16 cellular contexts compared by ENCODE assay signal in genomic region chr4:102789317-102789717, GRCh38. TPM values are rescaled to one million over a fixed set of nuclear protein-coding genes. Genes with fewer than 3 reads are reported as not detected.
A peak's percentile ranks its signal among the peaks of the same experiment; 100 is the strongest.
DNase-seq lines count a peak whose midpoint lies in the region; ATAC-seq and TF ChIP-seq lines count a peak whose summit lies in the region.
"Had no signal": no experiment of that assay in that cellular context is flagged by ENCODE, and none has a peak within 500 bp of the region (broad histone marks: within the 10 kb centered on the region; RNA-seq: fewer than 3 reads in every experiment).

No MANE protein-coding gene starts in this region.

- peaks cover 8% of the 10 kb centered on the region; the same call in 1 of the 2 replicates for H3K36me3 ChIP-seq in PC-9 (ENCODE audit: low read depth)
- H3K36me3 ChIP-seq: suprapubic skin had no signal

- peaks cover 19% of the 10 kb centered on the region for H3K36me3 Mint-ChIP-seq in activated T-cell treated with anti-CD3 and anti-CD28 coated beads, Interleukin-2, amount 50 U/mL, for 4 hours (ENCODE audit: insufficient read depth)

- no peaks in the 10 kb centered on the region for H3K27me3 Mint-ChIP-seq in activated T-cell treated with anti-CD3 and anti-CD28 coated beads, Interleukin-2, amount 50 U/mL, for 4 hours (ENCODE audit: low read depth)
- H3K27me3 Mint-ChIP-seq: CD4-positive, alpha-beta T cell; memory B cell had no signal

- no peaks in the 10 kb centered on the region for H3K4me1 ChIP-seq in PC-9 (replicated peaks; ENCODE audit: insufficient read depth)
- H3K4me1 ChIP-seq: gastroesophageal sphincter, spleen, suprapubic skin had no signal

- peaks cover 32% of the 10 kb centered on the region for H3K4me1 Mint-ChIP-seq in activated T-cell treated with anti-CD3 and anti-CD28 coated beads, Interleukin-2, amount 50 U/mL, for 4 hours (ENCODE audit: low read depth)

- CTCF ChIA-PET in PC-9 (lab: Charles Lee) = no interaction called here

- no peaks in the 10 kb centered on the region for H3K27me3 ChIP-seq in PC-9 (ENCODE audit: insufficient read depth, low read depth)
- H3K27me3 ChIP-seq: gastroesophageal sphincter, spleen, suprapubic skin had no signal

- H2AFZ ChIP-seq in PC-9 = no peak overlapping the region

- H3K9me3 Mint-ChIP-seq in activated T-cell treated with anti-CD3 and anti-CD28 coated beads, Interleukin-2, amount 50 U/mL, for 4 hours = peaks cover 13% of the 10 kb centered on the region
- H3K9me3 Mint-ChIP-seq: T-helper 1 cell treated with Interleukin-12 subunit alpha and Interleukin-12 subunit beta and Interleukin-4 antibody, amounts not matched to agents 30 μg/mL and 1 μg/mL, for 36 hours had no signal

- no TSS peak for BruUV-seq in PC-9 (replicated peaks; lab: Mats Ljungman, UMichigan)

- no peaks in the 10 kb centered on the region for H3K79me2 ChIP-seq in PC-9 (ENCODE audit: low read depth)

- peaks cover 4% of the 10 kb centered on the region; the same call in 1 of the 2 replicates for H3K9me3 ChIP-seq in PC-9 (ENCODE audit: insufficient read depth, low read depth)
- H3K9me3 ChIP-seq: suprapubic skin had no signal

- no peak for TF ChIP-seq CTCF in PC-9 (conservative IDR thresholded peaks at IDR 0.05)

- DNase-seq in activated T-cell treated with anti-CD3 and anti-CD28 coated beads, Interleukin-2, amount 50 U/mL, for 4 hours = no peak
- no peak for DNase-seq in activated T-cell treated with anti-CD3 and anti-CD28 coated beads, Interleukin-2, amount 50 U/mL, for 48 hours
- DNase-seq in PC-9 = no peak
- peak; percentile 35 for DNase-seq in dermis blood vessel endothelial cell
- DNase-seq in smooth muscle cell of the brain vasculature (ENCODE audit: low read depth, low spot score) = peak; percentile 17
- no peak for DNase-seq in NCI-H1092 treated with DMSO at 0.1 percent for 48 hours (lab: John Stamatoyannopoulos, UW)
- DNase-seq in NCI-H2227 treated with DMSO at 0.1 percent for 48 hours (lab: John Stamatoyannopoulos, UW) = no peak
- DNase-seq: activated gamma-delta T cell; CD4-positive, alpha-beta T cell; H7; spleen had no signal

- H3K4me3 ChIP-seq in PC-9 = no peak overlapping the region
- H3K4me3 ChIP-seq: gastroesophageal sphincter, spleen, suprapubic skin had no signal

- POLR2A ChIA-PET in PC-9 (lab: Charles Lee; ENCODE audit: unreplicated experiment) = no interaction called here

- intact Hi-C loops in PC-9 (cut with micrococcal nuclease; ENCODE audit: unreplicated experiment) = no loop called here

- peaks cover 18% of the 10 kb centered on the region; the same call in 1 of the 2 replicates for H3F3A ChIP-seq in PC-9 (ENCODE audit: insufficient read depth, low read depth)

- peak; percentile 61 to 64 for ATAC-seq in activated T-cell treated with anti-CD3 and anti-CD28 coated beads, Interleukin-2, amount 50 U/mL, for 4 hours
- no peak for ATAC-seq in HG03342 (IDR thresholded peaks at IDR 0.05; ENCODE audit: unreplicated experiment)
- ATAC-seq: gastroesophageal sphincter had no signal

- H3K9me2 ChIP-seq in PC-9 (ENCODE audit: insufficient read depth) = no peaks in the 10 kb centered on the region

- H3K27ac ChIP-seq in PC-9 = peak overlapping the region; percentile 34; the same call in 1 of the 2 replicates
- H3K27ac ChIP-seq: gastroesophageal sphincter, spleen, suprapubic skin had no signal

- H3K4me3 Mint-ChIP-seq in activated T-cell treated with anti-CD3 and anti-CD28 coated beads, Interleukin-2, amount 50 U/mL, for 4 hours = no peak overlapping the region
- H3K4me3 Mint-ChIP-seq: CD4-positive, alpha-beta T cell; memory B cell; T-helper 1 cell treated with Interleukin-12 subunit alpha and Interleukin-12 subunit beta and Interleukin-4 antibody, amounts not matched to agents 30 μg/mL and 1 μg/mL, for 36 hours had no signal

- H4K20me1 ChIP-seq in PC-9 (ENCODE audit: insufficient read depth) = no peaks in the 10 kb centered on the region

- no peak overlapping the region for H3K4me2 ChIP-seq in PC-9

RNA-seq across cellular contexts. Expression of gene MANBA, which starts 28.5 kb away (rescaled TPM):
- total RNA-seq in activated T-cell treated with anti-CD3 and anti-CD28 coated beads, Interleukin-2, amount 50 U/mL, for 4 hours = 1 to 10 TPM; 2.6 to 4.6 (median 2.7) TPM
- 9.8 and 11.8 TPM in 2 replicates for total RNA-seq in PC-9 (2021)
- total RNA-seq in dermis blood vessel endothelial cell = 15.6 and 25.7 TPM in 2 replicates

RNA-seq across cellular contexts. Expression of gene UBE2D3, which starts 38.0 kb away (rescaled TPM):
- 100 to 1,000 TPM; 575 to 579 (median 577) TPM for total RNA-seq in activated T-cell treated with anti-CD3 and anti-CD28 coated beads, Interleukin-2, amount 50 U/mL, for 4 hours
- total RNA-seq in PC-9 (2021) (154 and 183 TPM in 2 replicates), dermis blood vessel endothelial cell (313 and 433 TPM in 2 replicates)

Comparison
In these comparisons a context has a peak if more than half of its experiments do, and no peak if none do; other contexts are left out.
1. DNase-seq: peak in dermis blood vessel endothelial cell (single experiment) and smooth muscle cell of the brain vasculature (single experiment); none in activated T-cell treated with anti-CD3 and anti-CD28 coated beads, Interleukin-2, amount 50 U/mL, for 4 hours (single experiment), activated T-cell treated with anti-CD3 and anti-CD28 coated beads, Interleukin-2, amount 50 U/mL, for 48 hours (0 of 2), PC-9 (0 of 2), NCI-H1092 treated with DMSO at 0.1 percent for 48 hours (single experiment) and NCI-H2227 treated with DMSO at 0.1 percent for 48 hours (single experiment).